In genomic region chr17:518047-518735, GRCh38 we compare ENCODE assay signal across 21 cellular contexts.
DNase-seq lines count a peak whose midpoint lies in the region; ATAC-seq and TF ChIP-seq lines count a peak whose summit lies in the region.
"Had no signal": no experiment of that assay in that cellular context is flagged by ENCODE, and none has a peak within 500 bp of the region (broad histone marks: within the 10 kb centered on the region; RNA-seq: fewer than 3 reads in every experiment).

No MANE protein-coding gene starts in this region.

- H3K4me2 ChIP-seq in neuronal stem cell (ENCODE audit: insufficient read depth, low read length, poor library complexity, severe bottlenecking), result no peak overlapping the region
- no peak overlapping the region for H3K4me2 ChIP-seq in trophoblast cell (ENCODE audit: low read length)

- H3K79me1 ChIP-seq in neuronal stem cell (ENCODE audit: low read depth, low read length) (no peaks in the 10 kb centered on the region), trophoblast cell (ENCODE audit: low read length) (peaks cover 4% of the 10 kb centered on the region)

- H3K9ac ChIP-seq in neuronal stem cell (ENCODE audit: low read depth, low read length, poor library complexity), result peak overlapping the region; percentile 3
- H3K9ac ChIP-seq in trophoblast cell (ENCODE audit: low read length), result no peak overlapping the region

- no peak overlapping the region for H3K23ac ChIP-seq in neuronal stem cell (ENCODE audit: low read depth, low read length, poor library complexity)
- H3K23ac ChIP-seq in trophoblast cell (ENCODE audit: low read length), result no peak overlapping the region

- no peak overlapping the region for H4K12ac ChIP-seq in trophoblast cell (ENCODE audit: low read depth, low read length)

- no peak overlapping the region for H2BK5ac ChIP-seq in neuronal stem cell (ENCODE audit: low read length)
- no peak overlapping the region for H2BK5ac ChIP-seq in trophoblast cell (ENCODE audit: low read depth, low read length, poor library complexity)

- H3K4ac ChIP-seq in neuronal stem cell (ENCODE audit: low read length) (no peak overlapping the region), trophoblast cell (ENCODE audit: low read depth, low read length) (no peak overlapping the region)

- H3K27me3 Mint-ChIP-seq in natural killer cell treated with Interleukin-12 subunit alpha and Interleukin-12 subunit beta and Interleukin-15 and Interleukin-18, amount 100 ng/mL, for 72 hours, result no peaks in the 10 kb centered on the region
- H3K27me3 Mint-ChIP-seq: CD4-positive, alpha-beta memory T cell had no signal

- H3K27ac Mint-ChIP-seq in natural killer cell treated with Interleukin-12 subunit alpha and Interleukin-12 subunit beta and Interleukin-15 and Interleukin-18, amount 100 ng/mL, for 72 hours, result no peak overlapping the region

- H3K27ac ChIP-seq in right atrium auricular region (no peak overlapping the region), neuronal stem cell (replicated peaks; ENCODE audit: low read length) (no peak overlapping the region), trophoblast cell (ENCODE audit: low read depth, low read length) (no peak overlapping the region)

- H3K36me3 ChIP-seq in right atrium auricular region (peaks cover 20% of the 10 kb centered on the region), neuronal stem cell (replicated peaks in 1 of 2; ENCODE audit: control insufficient read depth in 2 of 2, insufficient read depth in 2 of 2, low read length in 2 of 2) (peaks cover 15 to 46% of the 10 kb centered on the region in 2 donors), trophoblast cell (ENCODE audit: control insufficient read depth in 1 of 2, insufficient read depth in 2 of 2, low read length in 2 of 2) (peaks cover 21 to 31% of the 10 kb centered on the region in 2 experiments)
- H3K36me3 ChIP-seq: BE2C had no signal

- H2BK120ac ChIP-seq in neuronal stem cell (ENCODE audit: low read depth, low read length), result no peak overlapping the region
- H2BK120ac ChIP-seq in trophoblast cell (ENCODE audit: insufficient read depth, low read length, poor library complexity), result no peak overlapping the region

- in situ Hi-C loops in ACHN (cut with HindIII; ENCODE audit: low pct_ligation_motif_present, low pct_unique_long_range_greater_than_20kb, low sequenced_read_pairs), result no loop called here

- TF ChIP-seq CTCF in right atrium auricular region (IDR thresholded peaks at IDR 0.05), result no peak

- H2AFZ ChIP-seq in neuronal stem cell (ENCODE audit: low read length) (no peak overlapping the region), trophoblast cell (ENCODE audit: insufficient read depth, low read length, poor library complexity) (no peak overlapping the region)

- ATAC-seq in Right ventricle myocardium superior (ENCODE audit: poor library complexity), result peak; percentile 21
- ATAC-seq in left ventricle myocardium superior, result peak; percentile 40
- no peak for ATAC-seq in natural killer cell treated with Interleukin-12 subunit alpha and Interleukin-12 subunit beta and Interleukin-15 and Interleukin-18, amount 100 ng/mL, for 72 hours
- ATAC-seq: PC-3 had no signal

- no peaks in the 10 kb centered on the region for H3K36me3 Mint-ChIP-seq in natural killer cell treated with Interleukin-12 subunit alpha and Interleukin-12 subunit beta and Interleukin-15 and Interleukin-18, amount 100 ng/mL, for 72 hours

- no peak overlapping the region for H4K8ac ChIP-seq in neuronal stem cell (ENCODE audit: low read depth, low read length)
- no peak overlapping the region for H4K8ac ChIP-seq in trophoblast cell (ENCODE audit: low read depth, low read length)

- H3K4me1 ChIP-seq in right atrium auricular region (peaks cover 0 to 9% of the 10 kb centered on the region in 2 donors), neuronal stem cell (ENCODE audit: control insufficient read depth in 2 of 2, insufficient read depth in 1 of 2, low read depth in 1 of 2, low read length in 2 of 2) (peaks cover 8 to 9% of the 10 kb centered on the region in 2 donors), trophoblast cell (ENCODE audit: control insufficient read depth in 1 of 2, insufficient read depth in 2 of 2, low read length in 2 of 2) (peaks cover 10 to 13% of the 10 kb centered on the region in 2 experiments)
- H3K4me1 ChIP-seq: BE2C had no signal

- H3K79me2 ChIP-seq in trophoblast cell (ENCODE audit: control insufficient read depth, insufficient read depth, low read length, poor library complexity), result no peaks in the 10 kb centered on the region

- no peaks in the 10 kb centered on the region for H3K27me3 ChIP-seq in right atrium auricular region
- no peaks in the 10 kb centered on the region for H3K27me3 ChIP-seq in neuronal stem cell (ENCODE audit: control insufficient read depth in 3 of 3, insufficient read depth in 3 of 3, low read depth in 1 of 3, low read length in 3 of 3)
- H3K27me3 ChIP-seq in trophoblast cell (ENCODE audit: insufficient read depth, low read length), result no peaks in the 10 kb centered on the region
- H3K27me3 ChIP-seq: BE2C had no signal

- H2BK12ac ChIP-seq in neuronal stem cell (ENCODE audit: low read length) (no peak overlapping the region), trophoblast cell (ENCODE audit: low read length) (no peak overlapping the region)

- H3K9me3 Mint-ChIP-seq in natural killer cell treated with Interleukin-12 subunit alpha and Interleukin-12 subunit beta and Interleukin-15 and Interleukin-18, amount 100 ng/mL, for 72 hours, result no peaks in the 10 kb centered on the region

- H3K9me3 ChIP-seq in right atrium auricular region (no peaks in the 10 kb centered on the region), neuronal stem cell (replicated peaks in 1 of 2; ENCODE audit: control insufficient read depth in 2 of 2, insufficient read depth in 1 of 2, low read depth in 1 of 2, low read length in 2 of 2) (peaks cover 0 to 8% of the 10 kb centered on the region in 2 donors), trophoblast cell (ENCODE audit: insufficient read depth, low read depth, low read length) (peaks cover 4% of the 10 kb centered on the region)
- H3K9me3 ChIP-seq: BE2C had no signal

- H2AK5ac ChIP-seq in neuronal stem cell (ENCODE audit: low read depth, low read length), result no peak overlapping the region
- no peak overlapping the region for H2AK5ac ChIP-seq in trophoblast cell (ENCODE audit: low read length)

- H3K4me3 ChIP-seq in right atrium auricular region, result no peak overlapping the region
- peak overlapping the region in 1 of 2 donors; percentile 45 for H3K4me3 ChIP-seq in neuronal stem cell (ENCODE audit: low read length in 2 of 2)
- H3K4me3 ChIP-seq in trophoblast cell (ENCODE audit: low read depth, low read length), result no peak overlapping the region

- H4K91ac ChIP-seq in neuronal stem cell (ENCODE audit: low read depth, low read length, poor library complexity) (no peak overlapping the region), trophoblast cell (ENCODE audit: low read depth, low read length) (no peak overlapping the region)

- intact Hi-C loops in Right ventricle myocardium superior (cut with DNase I), result no loop called here
- intact Hi-C loops in left ventricle myocardium superior (cut with micrococcal nuclease), result no loop called here

- H3K4me3 Mint-ChIP-seq in natural killer cell treated with Interleukin-12 subunit alpha and Interleukin-12 subunit beta and Interleukin-15 and Interleukin-18, amount 100 ng/mL, for 72 hours, result no peak overlapping the region
- H3K4me3 Mint-ChIP-seq: CD4-positive, alpha-beta memory T cell; H9 had no signal

- no peak overlapping the region for H2BK15ac ChIP-seq in neuronal stem cell (ENCODE audit: low read length)

- DNase-seq in Right ventricle myocardium superior (no peak), right atrium auricular region (ENCODE audit: low spot score) (no peak), left ventricle myocardium superior (no peak), neuronal stem cell (ENCODE audit: low spot score) (no peak), trophoblast cell (no peak), iPS-NIHi7 (ENCODE audit: extremely low spot score) (no peak), ACHN (no peak)
- DNase-seq in natural killer cell treated with Interleukin-12 subunit alpha and Interleukin-12 subunit beta and Interleukin-15 and Interleukin-18, amount 100 ng/mL, for 72 hours (ENCODE audit: low spot score), result no peak
- DNase-seq: BE2C; CD4-positive, alpha-beta memory T cell; DMS153; GF-D8; H9; MM.1S; NCI-H1092; NCI-H1436 treated with DMSO at 0.1 percent for 48 hours; NCI-H2029 treated with DMSO at 0.1 percent for 48 hours; NCI-H2171; NCI-H526; PC-3; RPMI8226 had no signal

- H3K4me1 Mint-ChIP-seq in natural killer cell treated with Interleukin-12 subunit alpha and Interleukin-12 subunit beta and Interleukin-15 and Interleukin-18, amount 100 ng/mL, for 72 hours (ENCODE audit: low read depth in 2 of 2), result peaks cover 5 to 6% of the 10 kb centered on the region in 2 donors
- H3K4me1 Mint-ChIP-seq: CD4-positive, alpha-beta memory T cell had no signal

- WGBS in neuronal stem cell (ENCODE audit: extremely low coverage in 2 of 2, insufficient read length in 2 of 2, insufficient replicate concordance in 1 of 2), 2 donors, result no CpG with 5 or more reads among the region's 21 CpGs
- WGBS in trophoblast cell (ENCODE audit: extremely low coverage, insufficient coverage, insufficient read length), result no CpG with 5 or more reads among the region's 21 CpGs

- H3K18ac ChIP-seq in neuronal stem cell (ENCODE audit: low read length) (no peak overlapping the region), trophoblast cell (ENCODE audit: low read length) (no peak overlapping the region)

- H3K14ac ChIP-seq in neuronal stem cell (ENCODE audit: low read length) (no peak overlapping the region), trophoblast cell (ENCODE audit: low read length) (no peak overlapping the region)

Comparison
In these comparisons a context has a peak if more than half of its experiments do, and no peak if none do; other contexts are left out.
1. ATAC-seq: peak in Right ventricle myocardium superior (single experiment) and left ventricle myocardium superior (single experiment); none in natural killer cell treated with Interleukin-12 subunit alpha and Interleukin-12 subunit beta and Interleukin-15 and Interleukin-18, amount 100 ng/mL, for 72 hours (0 of 2).